9 cellular contexts compared by ENCODE assay signal in genomic region chr12:6384499-6385436, GRCh38. TPM values are rescaled to one million over a fixed set of nuclear protein-coding genes. Genes with fewer than 3 reads are reported as not detected.
A peak's percentile ranks its signal among the peaks of the same experiment; 100 is the strongest.
DNase-seq lines count a peak whose midpoint lies in the region; ATAC-seq and TF ChIP-seq lines count a peak whose summit lies in the region.
"Had no signal": no experiment of that assay in that cellular context is flagged by ENCODE, and none has a peak within 500 bp of the region (broad histone marks: within the 10 kb centered on the region; RNA-seq: fewer than 3 reads in every experiment).

No MANE protein-coding gene starts in this region.

- H4K20me1 ChIP-seq in GM23338 (replicated peaks; ENCODE audit: insufficient read depth) = no peaks in the 10 kb centered on the region

- peak overlapping the region; percentile 95 for H2AFZ ChIP-seq in GM23338

- DNase-seq in GM23338 (ENCODE audit: low spot score) (no peak), MCF 10A (ENCODE audit: unreplicated experiment) (peak; percentile 32), left lobe of liver (ENCODE audit: low spot score) (peak; percentile 79), nucleus accumbens (lab: John Stamatoyannopoulos, UW) (no peak), KG1 (lab: John Stamatoyannopoulos, UW) (no peak), SIG-M5 treated with dmso at 0.1 percent for 504 hours (lab: John Stamatoyannopoulos, UW; ENCODE audit: unreplicated experiment) (no peak)

- H3K4me1 Mint-ChIP-seq in GM23338 (peaks cover 41% of the 10 kb centered on the region), MCF 10A (ENCODE audit: insufficient read depth, unreplicated experiment) (peaks cover 38% of the 10 kb centered on the region)

- H3K36me3 Mint-ChIP-seq in GM23338 (ENCODE audit: low read depth) = no peaks in the 10 kb centered on the region
- peaks cover 60% of the 10 kb centered on the region for H3K36me3 Mint-ChIP-seq in MCF 10A (ENCODE audit: insufficient read depth, unreplicated experiment)

- no peak overlapping the region; the same call in 2 of the 3 replicates for H3K4me3 Mint-ChIP-seq in GM23338
- H3K4me3 Mint-ChIP-seq in MCF 10A (ENCODE audit: unreplicated experiment) = peak overlapping the region; percentile 94

- H3K4me3 ChIP-seq in GM23338 (no peak overlapping the region), subcutaneous abdominal adipose tissue (ENCODE audit: low read depth in 1 of 5, low read length in 5 of 5) (peak overlapping the region; percentile 81 to 89 (median 82))
- H3K4me3 ChIP-seq: cardiac muscle cell had no signal

- CTCF ChIA-PET in MCF 10A (lab: Yijun Ruan, JAX) = interaction anchor here (0.6 to 4.2 kb wide), 6 partner anchors 11 to 377 kb away, joined by 3 to 23 read pairs (median 4); partner anchors contain the start of gene SCNN1A

- no peaks in the 10 kb centered on the region; the same call in 2 of the 3 replicates for H3K9me3 Mint-ChIP-seq in GM23338
- H3K9me3 Mint-ChIP-seq in MCF 10A (ENCODE audit: unreplicated experiment) = no peaks in the 10 kb centered on the region

- no peaks in the 10 kb centered on the region for H3K9me2 ChIP-seq in GM23338 (ENCODE audit: insufficient read depth)

- TSS peak; percentile 28 for BruUV-seq in MCF 10A (replicated peaks; lab: Mats Ljungman, UMichigan)

- TF ChIP-seq CTCF in GM23338 (conservative IDR thresholded peaks at IDR 0.05; ENCODE audit: low read depth in 2 of 2) (no peak), MCF 10A (IDR thresholded peaks at IDR 0.05; ENCODE audit: unreplicated experiment) (no peak)

- no peak overlapping the region for H3K27ac Mint-ChIP-seq in GM23338
- peak overlapping the region; percentile 96 for H3K27ac Mint-ChIP-seq in MCF 10A (ENCODE audit: low read depth, unreplicated experiment)

- H3K9ac ChIP-seq in subcutaneous abdominal adipose tissue (ENCODE audit: low read length in 5 of 5) = peak overlapping the region; percentile 92 to 98 (median 97)

- H3F3A ChIP-seq in GM23338 (replicated peaks; ENCODE audit: low read depth) = 0 out of 2 replicates have a peak, but pooled peaks cover 2% of the 10 kb centered on the region

- no peaks in the 10 kb centered on the region; the same call in 1 of the 2 replicates for H3K36me3 ChIP-seq in GM23338 (ENCODE audit: insufficient read depth)
- peaks cover 9 to 37% (median 34%) of the 10 kb centered on the region in 5 donors for H3K36me3 ChIP-seq in subcutaneous abdominal adipose tissue (ENCODE audit: control insufficient read depth in 5 of 5, insufficient read depth in 5 of 5, low read length in 5 of 5)
- H3K36me3 ChIP-seq: cardiac muscle cell had no signal

- peaks cover 20% of the 10 kb centered on the region for H3K27me3 Mint-ChIP-seq in GM23338 (ENCODE audit: insufficient read depth, low read depth, poor library complexity)
- no peaks in the 10 kb centered on the region for H3K27me3 Mint-ChIP-seq in MCF 10A (ENCODE audit: insufficient read depth, unreplicated experiment)

- H3K27me3 ChIP-seq in GM23338 (ENCODE audit: insufficient read depth) = peaks cover 21% of the 10 kb centered on the region
- H3K27me3 ChIP-seq in subcutaneous abdominal adipose tissue (ENCODE audit: control insufficient read depth in 5 of 5, insufficient read depth in 4 of 5, low read length in 5 of 5) = no peaks in the 10 kb centered on the region

- ATAC-seq in GM23338 = no peak
- ATAC-seq in left lobe of liver = peak; percentile 56
- ATAC-seq in HG03159 (IDR thresholded peaks at IDR 0.05; ENCODE audit: unreplicated experiment) = no peak

- peak overlapping the region; percentile 68; the same call in 1 of the 2 replicates for H3K4me2 ChIP-seq in GM23338

- H3K79me2 ChIP-seq in GM23338 (replicated peaks; ENCODE audit: insufficient read depth) = no peaks in the 10 kb centered on the region

- POLR2A ChIA-PET in MCF 10A (lab: Yijun Ruan, JAX) = interaction anchor here (0.7 to 16.5 kb wide), 21 partner anchors 8 to 266 kb away, joined by 3 to 739 read pairs (median 5); partner anchors contain the start of genes GAPDH, NOP2, SCNN1A and TAPBPL

- H3K27ac ChIP-seq in GM23338 (ENCODE audit: low read depth) (no peak overlapping the region), subcutaneous abdominal adipose tissue (ENCODE audit: low read depth, low read length) (peak overlapping the region; percentile 97)
- H3K27ac ChIP-seq: cardiac muscle cell had no signal

- no peaks in the 10 kb centered on the region for H3K9me3 ChIP-seq in subcutaneous abdominal adipose tissue (ENCODE audit: control insufficient read depth in 5 of 5, low read length in 5 of 5)

- H3K4me1 ChIP-seq in GM23338 (ENCODE audit: insufficient read depth) = peaks cover 22% of the 10 kb centered on the region
- H3K4me1 ChIP-seq in subcutaneous abdominal adipose tissue (ENCODE audit: control insufficient read depth in 5 of 5, insufficient read depth in 5 of 5, low read length in 5 of 5) = peaks cover 5 to 42% (median 33%) of the 10 kb centered on the region in 5 donors

- intact Hi-C loops in MCF 10A (cut with micrococcal nuclease) = loop anchor here (1.0 to 2.0 kb wide), 3 partner anchors 50 to 81 kb away; no protein-coding TSS in a partner anchor

TF ChIP-seq in GM23338, 12 proteins besides CTCF, POLR2A, EP300 and RAD21 (continues in another document):
- TF ChIP-seq, protein P1, sequence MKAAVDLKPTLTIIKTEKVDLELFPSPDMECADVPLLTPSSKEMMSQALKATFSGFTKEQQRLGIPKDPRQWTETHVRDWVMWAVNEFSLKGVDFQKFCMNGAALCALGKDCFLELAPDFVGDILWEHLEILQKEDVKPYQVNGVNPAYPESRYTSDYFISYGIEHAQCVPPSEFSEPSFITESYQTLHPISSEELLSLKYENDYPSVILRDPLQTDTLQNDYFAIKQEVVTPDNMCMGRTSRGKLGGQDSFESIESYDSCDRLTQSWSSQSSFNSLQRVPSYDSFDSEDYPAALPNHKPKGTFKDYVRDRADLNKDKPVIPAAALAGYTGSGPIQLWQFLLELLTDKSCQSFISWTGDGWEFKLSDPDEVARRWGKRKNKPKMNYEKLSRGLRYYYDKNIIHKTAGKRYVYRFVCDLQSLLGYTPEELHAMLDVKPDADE (IDR thresholded peaks at IDR 0.05) = no peak
- no peak for TF ChIP-seq JUNB (IDR thresholded peaks at IDR 0.05; ENCODE audit: unreplicated experiment)
- TF ChIP-seq POLR2AphosphoS5 (IDR thresholded peaks at IDR 0.05; ENCODE audit: low read depth) = no peak

RNA-seq across cellular contexts. Expression of gene LTBR, which starts 0.8 kb away (rescaled TPM):
- 6.8 and 7.1 TPM in 2 replicates for total RNA-seq in GM23338 (2014; rRNA removed; shearing (Covaris generic))
- polyA plus RNA-seq in GM23338 (2016; fragmentation: Nextera tagmentation; extraction: Ambion mirVana) = 6.1 and 10.5 TPM in 2 replicates
- total RNA-seq in MCF 10A (2022) = 158 and 169 TPM in 2 replicates
- total RNA-seq in left lobe of liver = 106 TPM

RNA-seq across cellular contexts. Expression of gene SCNN1A, which starts 9.4 kb away (rescaled TPM):
- 125 and 134 TPM in 2 replicates for total RNA-seq in GM23338 (2014; rRNA removed; shearing (Covaris generic))
- 34.0 and 37.1 TPM in 2 replicates for polyA plus RNA-seq in GM23338 (2016; fragmentation: Nextera tagmentation; extraction: Ambion mirVana)
- total RNA-seq in MCF 10A (2022) (136 and 139 TPM in 2 replicates), left lobe of liver (6.8 TPM)
- polyA plus RNA-seq: cardiac muscle cell had no signal

RNA-seq across cellular contexts. Expression of gene TNFRSF1A, which starts 42.9 kb away (rescaled TPM):
- 36.7 and 43.4 TPM in 2 replicates for total RNA-seq in GM23338 (2014; rRNA removed; shearing (Covaris generic))
- polyA plus RNA-seq in GM23338 (2016; fragmentation: Nextera tagmentation; extraction: Ambion mirVana) = 24.3 and 28.5 TPM in 2 replicates
- 103 and 110 TPM in 2 replicates for total RNA-seq in MCF 10A (2022)
- 76.0 TPM for total RNA-seq in left lobe of liver

RNA-seq across cellular contexts. Expression of gene CD27, which starts 60.0 kb away (rescaled TPM):
- total RNA-seq in GM23338 (2014; rRNA removed; shearing (Covaris generic)) = not detected in 2 replicates
- 0.49 and 0.53 TPM in 2 replicates for polyA plus RNA-seq in GM23338 (2016; fragmentation: Nextera tagmentation; extraction: Ambion mirVana)
- total RNA-seq in MCF 10A (2022) = not detected in 2 replicates
- total RNA-seq in left lobe of liver = 0.58 TPM
- total RNA-seq: cardiac muscle cell had no signal

Comparison
In these comparisons a context has a peak if more than half of its experiments do, and no peak if none do; other contexts are left out.
1. DNase-seq: peak in MCF 10A (single experiment) and left lobe of liver (single experiment); none in GM23338 (single experiment), nucleus accumbens (0 of 56), KG1 (single experiment) and SIG-M5 treated with dmso at 0.1 percent for 504 hours (single experiment).
2. RNA of gene LTBR, which starts 0.8 kb away (total RNA-seq): 158 to 169 TPM in MCF 10A and 106 TPM in left lobe of liver (single experiment); 6.8 to 7.1 TPM in GM23338; every median in the first group is over 10 times any median in the second.
3. RNA of gene SCNN1A, which starts 9.4 kb away (total RNA-seq): 136 to 139 TPM in MCF 10A and 125 to 134 TPM in GM23338; 6.8 TPM in left lobe of liver (single experiment); every median in the first group is over 10 times any median in the second.